33 cellular contexts compared by ENCODE assay signal in the genomic region with DNA sequence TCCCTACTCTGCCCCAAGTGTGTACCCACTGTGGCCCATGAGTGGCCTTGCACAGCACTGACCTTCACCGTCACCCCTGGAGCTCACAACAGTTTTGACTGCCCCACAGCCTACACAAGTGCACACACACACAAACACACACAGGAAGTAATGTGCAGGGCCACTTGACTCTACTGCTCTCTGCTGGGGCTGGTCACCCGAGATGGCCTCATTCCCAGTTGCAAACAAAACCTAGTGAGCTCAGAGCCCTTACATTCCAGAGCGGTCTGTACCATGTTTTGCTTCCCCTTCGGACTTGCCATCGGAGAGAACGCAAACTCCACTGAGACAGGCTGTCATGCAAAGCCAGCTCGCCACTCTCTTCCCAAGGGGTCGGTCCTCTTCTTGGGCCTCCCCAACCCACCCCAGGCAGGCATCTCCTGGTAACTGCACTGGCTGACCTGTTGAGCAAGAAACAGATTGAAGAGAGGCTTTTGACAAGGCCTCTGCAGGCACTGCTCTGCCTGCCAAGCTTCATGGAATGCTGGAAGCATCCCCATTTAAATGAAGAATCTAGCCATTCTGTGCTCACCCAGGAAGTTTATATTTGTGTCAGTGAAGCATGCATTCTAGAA.
A peak's percentile ranks its signal among the peaks of the same experiment; 100 is the strongest.
DNase-seq lines count a peak whose midpoint lies in the region; ATAC-seq and TF ChIP-seq lines count a peak whose summit lies in the region.
"Had no signal": no experiment of that assay in that cellular context is flagged by ENCODE, and none has a peak within 500 bp of the region (broad histone marks: within the 10 kb centered on the region; RNA-seq: fewer than 3 reads in every experiment).

No MANE protein-coding gene starts in this region.

- H3K27ac ChIP-seq in left lung = no peak overlapping the region
- H3K27ac ChIP-seq: A549, BLaER1, epithelial cell of prostate, HL-60, SJSA1 had no signal

- peak; percentile 82 for ATAC-seq in left lung
- ATAC-seq in sciatic nerve = peak; percentile 57
- ATAC-seq in HG03175 (IDR thresholded peaks at IDR 0.05; ENCODE audit: unreplicated experiment) = no peak
- ATAC-seq: A549; activated T-cell treated with anti-CD3 and anti-CD28 coated beads, Interleukin-2, amount 50 U/mL, for 4 hours; HepG2; natural killer cell treated with Interleukin-12 subunit alpha and Interleukin-12 subunit beta and Interleukin-15 and Interleukin-18, amount 100 ng/mL, for 72 hours; Panc1; stimulated activated memory B cell treated with anti-CD40 and anti-IgM and Interleukin-4, amounts not matched to agents 10 μg/mL and 1 μg/mL and 100 μg/mL, for 72 hours had no signal

- peaks cover 5 to 24% of the 10 kb centered on the region in 2 donors for H3K27me3 ChIP-seq in left lung

- intact Hi-C loops in left lung (cut with DNase I) (loop anchor here in 1 of 2 donors (10.0 kb wide), 1 partner anchor 112 kb away; no protein-coding TSS in a partner anchor), sciatic nerve (cut with DNase I) (no loop called here)

- H3K9me3 Mint-ChIP-seq in chondrocyte (ENCODE audit: low read depth) = peaks cover 6% of the 10 kb centered on the region
- H3K9me3 Mint-ChIP-seq: activated T-cell treated with anti-CD3 and anti-CD28 coated beads, Interleukin-2, amount 50 U/mL, for 4 hours; natural killer cell treated with Interleukin-12 subunit alpha and Interleukin-12 subunit beta and Interleukin-15 and Interleukin-18, amount 100 ng/mL, for 72 hours had no signal

- H3K36me3 Mint-ChIP-seq in chondrocyte (ENCODE audit: low read depth) = no peaks in the 10 kb centered on the region
- H3K36me3 Mint-ChIP-seq: natural killer cell treated with Interleukin-12 subunit alpha and Interleukin-12 subunit beta and Interleukin-15 and Interleukin-18, amount 100 ng/mL, for 72 hours; stimulated activated memory B cell treated with anti-CD40 and anti-IgM and Interleukin-4, amounts not matched to agents 10 μg/mL and 1 μg/mL and 100 μg/mL, for 72 hours had no signal

- TF ChIP-seq CTCF in chondrocyte (IDR thresholded peaks at IDR 0.05) (no peak), left lung (IDR thresholded peaks at IDR 0.05) (no peak)

- no peak overlapping the region for H3K4me3 Mint-ChIP-seq in chondrocyte (ENCODE audit: unreplicated experiment)
- H3K4me3 Mint-ChIP-seq: activated T-cell treated with anti-CD3 and anti-CD28 coated beads, Interleukin-2, amount 50 U/mL, for 4 hours; central memory CD8-positive, alpha-beta T cell; natural killer cell treated with Interleukin-12 subunit alpha and Interleukin-12 subunit beta and Interleukin-15 and Interleukin-18, amount 100 ng/mL, for 72 hours; stimulated activated memory B cell treated with anti-CD40 and anti-IgM and Interleukin-4, amounts not matched to agents 10 μg/mL and 1 μg/mL and 100 μg/mL, for 72 hours had no signal

- no peaks in the 10 kb centered on the region for H3K9me3 ChIP-seq in left lung
- H3K9me3 ChIP-seq: BLaER1, Caco-2 had no signal

- peaks cover 15% of the 10 kb centered on the region for H3K4me1 Mint-ChIP-seq in chondrocyte (ENCODE audit: low read depth)

- H3K27me3 Mint-ChIP-seq in chondrocyte (ENCODE audit: low read depth) = peaks cover 6% of the 10 kb centered on the region

- no peak overlapping the region for H3K4me3 ChIP-seq in left lung
- H3K4me3 ChIP-seq: A549, BLaER1, dorsolateral prefrontal cortex, SJSA1 had no signal

- no peaks in the 10 kb centered on the region for H3K36me3 ChIP-seq in left lung
- H3K36me3 ChIP-seq: BLaER1, SJSA1 had no signal

- DNase-seq in AG08396 (ENCODE audit: low spot score) = peak; percentile 18
- DNase-seq in chondrocyte (ENCODE audit: low spot score) = peak; percentile 63
- peak in 1 of 2 donors; percentile 39 for DNase-seq in left lung
- DNase-seq in sciatic nerve (ENCODE audit: low spot score) = no peak
- DNase-seq in NCI-H2227 treated with DMSO at 0.1 percent for 48 hours (lab: John Stamatoyannopoulos, UW) = no peak
- no peak for DNase-seq in NCI-H748 (lab: John Stamatoyannopoulos, UW; ENCODE audit: unreplicated experiment)
- DNase-seq in stimulated activated CD4-positive, alpha-beta T cell treated with anti-CD3 and anti-CD28 coated beads, Interleukin-1b, Interleukin-23, amount 100 ng/mL, for 48 hours = no peak
- DNase-seq: activated CD4-positive, alpha-beta T cell treated with anti-CD3 and anti-CD28 coated beads for 1 hour; activated CD8-positive, alpha-beta memory T cell treated with anti-CD3 and anti-CD28 coated beads for 24 hours; activated naive CD4-positive, alpha-beta T cell treated with Interleukin-2 at 50 U/mL for 16 hours; activated T-cell treated with anti-CD3 and anti-CD28 coated beads, Interleukin-2, amount 50 U/mL, for 4 hours; amygdala; Caco-2; dorsolateral prefrontal cortex; foreskin fibroblast; hippocampal formation; NCI-H1092 treated with DMSO at 0.1 percent for 48 hours; NCI-H2029 treated with DMSO at 0.1 percent for 48 hours; NCI-H446; stimulated activated CD4-positive, alpha-beta T cell treated with anti-CD3 and anti-CD28 coated beads, Interleukin-2, amount 100 ng/mL, for 24 hours; T-helper 1 cell; trophoblast cell had no signal

- H3K27ac Mint-ChIP-seq in chondrocyte (ENCODE audit: unreplicated experiment) = peak overlapping the region; percentile 78
- H3K27ac Mint-ChIP-seq: natural killer cell treated with Interleukin-12 subunit alpha and Interleukin-12 subunit beta and Interleukin-15 and Interleukin-18, amount 100 ng/mL, for 72 hours; stimulated activated memory B cell treated with anti-CD40 and anti-IgM and Interleukin-4, amounts not matched to agents 10 μg/mL and 1 μg/mL and 100 μg/mL, for 72 hours had no signal

- peaks cover 1 to 2% of the 10 kb centered on the region in 2 donors for H3K4me1 ChIP-seq in left lung

Comparison
In these comparisons a context has a peak if more than half of its experiments do, and no peak if none do; other contexts are left out.
1. DNase-seq: peak in AG08396 (single experiment) and chondrocyte (single experiment); none in sciatic nerve (single experiment), NCI-H2227 treated with DMSO at 0.1 percent for 48 hours (single experiment), NCI-H748 (single experiment) and stimulated activated CD4-positive, alpha-beta T cell treated with anti-CD3 and anti-CD28 coated beads, Interleukin-1b, Interleukin-23, amount 100 ng/mL, for 48 hours (single experiment).